ENCODE assay signal across 9 cellular contexts in the genomic region with DNA sequence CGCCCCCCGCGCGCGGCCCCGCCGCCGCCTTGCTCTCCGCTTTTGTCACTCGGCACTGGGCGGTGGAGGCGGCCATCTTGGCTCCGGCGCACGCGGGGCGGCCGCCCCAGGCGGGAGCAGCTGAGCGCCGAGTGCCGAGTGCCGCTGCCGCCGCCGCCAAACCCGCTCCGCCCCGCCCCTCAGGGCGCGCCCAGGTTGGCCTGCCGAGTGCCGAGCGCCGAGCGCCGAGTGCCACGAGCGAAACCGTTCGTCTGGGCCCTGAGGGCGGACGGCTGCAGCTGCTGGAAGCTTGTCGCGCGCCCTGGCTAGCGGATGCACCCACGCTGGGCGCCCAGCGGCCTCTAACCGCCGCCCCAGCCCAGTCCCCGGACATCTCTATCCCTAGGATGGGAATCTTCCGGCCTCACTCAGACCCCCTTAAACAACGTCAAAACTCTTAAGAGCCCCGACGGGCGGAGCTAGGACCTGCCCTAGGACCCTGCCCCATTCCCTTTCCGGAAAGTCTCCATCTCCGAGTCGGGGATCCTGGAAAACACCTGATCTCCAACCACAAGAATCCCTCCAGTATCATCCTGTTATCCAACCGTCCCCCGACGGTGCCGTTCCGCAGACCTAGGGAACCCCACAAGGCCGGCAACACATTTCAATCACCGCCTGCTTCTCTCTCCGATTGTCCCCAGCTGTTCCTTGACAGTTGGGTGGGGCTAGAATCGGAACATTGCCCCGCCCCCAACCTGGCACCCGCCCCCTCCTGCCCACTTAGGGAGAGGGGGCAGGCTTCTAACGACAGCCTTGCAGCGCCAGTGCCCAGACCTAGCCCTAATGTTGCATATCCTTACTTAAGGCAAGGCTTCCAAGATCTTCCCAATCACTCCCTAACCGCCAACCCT. TPM values are rescaled to one million over a fixed set of nuclear protein-coding genes. Genes with fewer than 3 reads are reported as not detected.
DNase-seq lines count a peak whose midpoint lies in the region; ATAC-seq and TF ChIP-seq lines count a peak whose summit lies in the region.
"Had no signal": no experiment of that assay in that cellular context is flagged by ENCODE, and none has a peak within 500 bp of the region (broad histone marks: within the 10 kb centered on the region; RNA-seq: fewer than 3 reads in every experiment).

No MANE protein-coding gene starts in this region.

- intact Hi-C loops in mucosa of descending colon (cut with DNase I, micrococcal nuclease): no loop called here

- no peaks in the 10 kb centered on the region for H3F3A ChIP-seq in OCI-LY1 (ENCODE audit: insufficient read depth, low read length)

- no peaks in the 10 kb centered on the region for H4K20me1 ChIP-seq in OCI-LY1 (ENCODE audit: insufficient read depth, low read length)

- peak overlapping the region; percentile 72 for H3K4me2 ChIP-seq in OCI-LY1 (ENCODE audit: low read length)

- H2AFZ ChIP-seq in OCI-LY1 (ENCODE audit: low read length): no peak overlapping the region; the same call in 1 of the 2 replicates

- H3K9me3 ChIP-seq in OCI-LY1 (ENCODE audit: low read length): no peaks in the 10 kb centered on the region
- H3K9me3 ChIP-seq in mucosa of descending colon: no peaks in the 10 kb centered on the region

- H3K4me3 ChIP-seq in OCI-LY1 (ENCODE audit: low read depth, low read length, poor library complexity, severe bottlenecking): peak overlapping the region; percentile 79
- H3K4me3 ChIP-seq in epithelial cell of esophagus (ENCODE audit: low read length): peak overlapping the region; percentile 74
- peak overlapping the region; percentile 71 for H3K4me3 ChIP-seq in mucosa of descending colon

- H3K9ac ChIP-seq in OCI-LY1 (ENCODE audit: low read length): peak overlapping the region; percentile 80

- DNase-seq in C1 segment of cervical spinal cord (lab: John Stamatoyannopoulos, UW) (peak in 13 of 14 donors; percentile 24 to 91 (median 79)), HUDEP-2 (lab: John Stamatoyannopoulos, UW; ENCODE audit: unreplicated experiment in 76 of 76) (peak in 74 of 76 experiments; percentile 26 to 97 (median 90)), activated T-cell treated with anti-CD3 and anti-CD28 coated beads for 24 hours (ENCODE audit: low read depth) (peak; percentile 89), epithelial cell of esophagus (ENCODE audit: low read depth) (peak; percentile 94), mucosa of descending colon (peak; percentile 95 to 97 (median 95))
- DNase-seq in stimulated activated CD8-positive, alpha-beta memory T cell treated with anti-CD3 and anti-CD28 coated beads, Interleukin-2, amount 100 ng/mL, for 1 hour (ENCODE audit: low read depth in 2 of 2): peak; percentile 81 to 86

- H3K27ac ChIP-seq in OCI-LY1 (ENCODE audit: low read depth, low read length, poor library complexity, severe bottlenecking): no peak overlapping the region

- peaks cover 1% of the 10 kb centered on the region; the same call in 1 of the 2 replicates for H3K36me3 ChIP-seq in OCI-LY1 (ENCODE audit: insufficient read depth, low read length)
- H3K36me3 ChIP-seq in mucosa of descending colon (ENCODE audit: low read depth): no peaks in the 10 kb centered on the region

- no peaks in the 10 kb centered on the region for H3K27me3 ChIP-seq in OCI-LY1 (ENCODE audit: insufficient read depth, low read length)

- H3K4me1 ChIP-seq in OCI-LY1 (ENCODE audit: insufficient read depth, low read length, severe bottlenecking) (peaks cover 25% of the 10 kb centered on the region), mucosa of descending colon (ENCODE audit: low read depth) (peaks cover 25% of the 10 kb centered on the region)

- no peaks in the 10 kb centered on the region for H3K9me2 ChIP-seq in OCI-LY1 (ENCODE audit: low read depth, low read length)

- TF ChIP-seq CTCF in OCI-LY1 (IDR thresholded peaks at IDR 0.05; ENCODE audit: low read length): no peak
- no peak for TF ChIP-seq CTCF in epithelial cell of esophagus (IDR thresholded peaks at IDR 0.05; ENCODE audit: insufficient read depth, low read depth, low read length, missing control alignments)
- no peak for TF ChIP-seq CTCF in mucosa of descending colon (IDR thresholded peaks at IDR 0.05)

- ATAC-seq in GM19351 (IDR thresholded peaks at IDR 0.05; ENCODE audit: unreplicated experiment): peak; percentile 83
- peak; percentile 98 for ATAC-seq in mucosa of descending colon

- peaks cover 20% of the 10 kb centered on the region for H3K79me2 ChIP-seq in OCI-LY1 (ENCODE audit: insufficient read depth, low read length)

RNA-seq across cellular contexts. Expression of a gene that starts 14.1 kb away (rescaled TPM):
- total RNA-seq in mucosa of descending colon: 100 to 1,000 TPM in 1 of 3 donors, 10 to 100 TPM in 2; 74.4 to 111 (median 96.0) TPM

RNA-seq across cellular contexts. Expression of a gene that starts 16.9 kb away (rescaled TPM):
- total RNA-seq in mucosa of descending colon: 10 to 100 TPM; 26.7 to 39.9 (median 28.1) TPM

RNA-seq across cellular contexts. Expression of a gene that starts 31.5 kb away (rescaled TPM):
- total RNA-seq in mucosa of descending colon: 1 to 10 TPM; 4.0 to 5.2 (median 5.1) TPM

RNA-seq across cellular contexts. Expression of a gene that starts 46.4 kb away (rescaled TPM):
- not detected for total RNA-seq in mucosa of descending colon
- total RNA-seq: T-helper 2 cell treated with Interferon-gamma antibody and Interleukin-4, amounts not matched to agents 100 ng/mL and 5 ng/mL, for 36 hours had no signal

RNA-seq across cellular contexts. Expression of a gene that starts 53.3 kb away (rescaled TPM):
- total RNA-seq in mucosa of descending colon: 10 to 100 TPM; 37.8 to 50.0 (median 41.3) TPM
